In genomic region chr10:14803827-14804226, GRCh38 we compare ENCODE assay signal across 11 cellular contexts. TPM values are rescaled to one million over a fixed set of nuclear protein-coding genes. Genes with fewer than 3 reads are reported as not detected.
"Had no signal": no experiment of that assay in that cellular context is flagged by ENCODE, and none has a peak within 500 bp of the region (broad histone marks: within the 10 kb centered on the region; RNA-seq: fewer than 3 reads in every experiment).

No MANE protein-coding gene starts in this region.

- H3K9me3 ChIP-seq: HAP-1 had no signal

- ATAC-seq: GM23338, HCT116, K562 had no signal

- FAIRE-seq: H1, HTR-8/SVneo, K562 had no signal

- H3K36me3 ChIP-seq: HAP-1 had no signal

- H2AFZ ChIP-seq: GM23338 had no signal

- H3K4me2 ChIP-seq: GM23338 had no signal

- DNase-seq: H7, HFFc6, IMR-90, KG1 had no signal

- H3K4me3 ChIP-seq: GM23338, HAP-1, K562 had no signal

- H3K4me1 ChIP-seq: HAP-1 had no signal

RNA-seq across cellular contexts. Expression of gene CDNF, which starts 34.0 kb away (rescaled TPM):
- total RNA-seq: HT-29 had no signal
